Comparison of ENCODE assay signal across 29 cellular contexts in the genomic region with DNA sequence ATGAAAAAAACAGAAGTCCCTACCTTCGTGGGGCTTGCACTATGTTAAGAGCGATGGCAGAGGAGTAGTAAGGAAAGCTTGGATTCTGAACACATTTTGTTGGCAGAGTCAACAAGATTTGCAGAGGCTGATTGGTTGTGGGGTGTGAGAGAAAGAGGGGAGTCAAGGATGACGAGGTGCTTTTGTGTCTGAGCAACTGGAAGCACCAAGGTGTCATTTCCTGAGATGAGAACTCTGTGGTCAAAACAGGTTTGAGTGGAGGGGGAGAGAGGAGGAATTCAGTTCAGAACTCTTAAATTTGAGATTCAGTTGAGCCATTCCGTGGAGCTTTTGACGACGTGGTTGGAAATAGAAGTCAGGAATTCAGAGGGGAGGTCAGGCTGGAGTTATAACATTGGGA. TPM values are rescaled to one million over a fixed set of nuclear protein-coding genes. Genes with fewer than 3 reads are reported as not detected.
"Had no signal": no experiment of that assay in that cellular context is flagged by ENCODE, and none has a peak within 500 bp of the region (broad histone marks: within the 10 kb centered on the region; RNA-seq: fewer than 3 reads in every experiment).

No MANE protein-coding gene starts in this region.

- H3K4me3 Mint-ChIP-seq: endodermal cell, memory B cell, mesothelial cell of epicardium, natural killer cell, neural crest cell had no signal

- H3K9me3 ChIP-seq: left ventricle myocardium inferior, lower lobe of right lung, stomach, thoracic aorta, transverse colon had no signal

- H3K4me3 ChIP-seq: hepatocyte, left ventricle myocardium inferior, lower lobe of right lung, stomach, thoracic aorta, transverse colon had no signal

- H2AFZ ChIP-seq: hepatocyte had no signal

- H3K27ac ChIP-seq: hepatocyte, left ventricle myocardium inferior, lower lobe of right lung, stomach, thoracic aorta, transverse colon had no signal

- H3K36me3 Mint-ChIP-seq: memory B cell, mesothelial cell of epicardium, natural killer cell had no signal

- H3K79me2 ChIP-seq: hepatocyte had no signal

- H3K27me3 ChIP-seq: transverse colon had no signal

- FAIRE-seq: endothelial cell of umbilical vein, kidney, small intestine had no signal

- H3K4me1 ChIP-seq: left ventricle myocardium inferior, lower lobe of right lung had no signal

- H3K9me3 Mint-ChIP-seq: endodermal cell, memory B cell, mesothelial cell of epicardium, natural killer cell, neural crest cell had no signal

- H3K27ac Mint-ChIP-seq: endodermal cell, memory B cell, mesothelial cell of epicardium, natural killer cell had no signal

- H3K4me2 ChIP-seq: hepatocyte had no signal

- H3K36me3 ChIP-seq: left ventricle myocardium inferior, lower lobe of right lung, stomach, thoracic aorta, transverse colon had no signal

- DNase-seq: effector CD4-positive, alpha-beta T cell; endodermal cell; foreskin melanocyte; head of caudate nucleus; kidney; left cardiac atrium; left ventricle myocardium inferior; lower lobe of right lung; natural killer cell; posterior cingulate gyrus; small intestine; stimulated activated CD4-positive, alpha-beta T cell treated with anti-CD3 and anti-CD28 coated beads, Interleukin-12 subunit alpha, Interleukin-12 subunit beta, amount 100 ng/mL, for 4 hours; stimulated activated naive CD4-positive, alpha-beta T cell; stomach; substantia nigra; transverse colon had no signal

- H3K4me1 Mint-ChIP-seq: mesothelial cell of epicardium had no signal

- ATAC-seq: left cardiac atrium, lower lobe of right lung, natural killer cell had no signal

RNA-seq across cellular contexts. Expression of gene OCSTAMP, which starts 3.5 kb away (rescaled TPM):
- total RNA-seq: dermis microvascular lymphatic vessel endothelial cell, endodermal cell, endothelial cell of umbilical vein, hepatocyte, kidney, left cardiac atrium, left ventricle myocardium inferior, lower lobe of right lung, mesothelial cell of epicardium, mucosa of gallbladder, myocyte, natural killer cell, osteocyte, pulmonary artery endothelial cell, stomach, thoracic aorta, transverse colon, ureter had no signal
- polyA plus RNA-seq: endothelial cell of umbilical vein, esophagus, hepatocyte, stomach had no signal

RNA-seq across cellular contexts. Expression of gene ZNF334, which starts 33.6 kb away (rescaled TPM):
- total RNA-seq: myocyte had no signal
